15 cellular contexts compared by ENCODE assay signal in the genomic region with DNA sequence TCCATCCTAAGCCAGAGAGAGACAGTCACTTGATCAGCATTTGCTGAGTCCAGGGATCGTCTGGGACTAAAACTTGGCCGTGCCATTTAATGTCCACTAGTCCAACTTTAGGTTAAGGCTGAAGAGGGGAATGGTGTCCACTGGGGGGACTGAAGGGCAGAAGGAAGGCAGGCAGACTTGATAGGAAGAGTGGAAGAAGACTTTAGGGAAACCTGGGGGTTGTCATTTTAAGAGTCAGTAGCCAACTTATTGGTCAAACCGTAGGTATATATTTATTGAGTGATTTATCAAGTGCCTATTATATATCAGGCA. TPM values are rescaled to one million over a fixed set of nuclear protein-coding genes. Genes with fewer than 3 reads are reported as not detected.
DNase-seq lines count a peak whose midpoint lies in the region; ATAC-seq, FAIRE-seq and TF ChIP-seq lines count a peak whose summit lies in the region.
"Had no signal": no experiment of that assay in that cellular context is flagged by ENCODE, and none has a peak within 500 bp of the region (broad histone marks: within the 10 kb centered on the region; RNA-seq: fewer than 3 reads in every experiment).

No MANE protein-coding gene starts in this region.

- H3K4me3 ChIP-seq in coronary artery (peak overlapping the region; percentile 93), osteoblast (ENCODE audit: insufficient read depth, low read length) (peak overlapping the region; percentile 86), upper lobe of right lung (no peak overlapping the region)

- H3K27ac ChIP-seq in coronary artery (peak overlapping the region; percentile 91 to 95), osteoblast (ENCODE audit: low read depth, low read length) (peak overlapping the region; percentile 90), upper lobe of right lung (peak overlapping the region; percentile 71)
- H3K27ac ChIP-seq: 22Rv1 had no signal

- peaks cover 49% of the 10 kb centered on the region for H3K4me1 ChIP-seq in osteoblast (ENCODE audit: insufficient read depth, low read length)
- H3K4me1 ChIP-seq in upper lobe of right lung: no peaks in the 10 kb centered on the region

- ATAC-seq in upper lobe of right lung: no peak

- H2AFZ ChIP-seq in osteoblast (ENCODE audit: low read length): peak overlapping the region; percentile 79

- peaks cover 28% of the 10 kb centered on the region for H3K79me2 ChIP-seq in osteoblast (ENCODE audit: insufficient read depth, low read length)

- peak overlapping the region; percentile 89 for H3K4me2 ChIP-seq in osteoblast (ENCODE audit: insufficient read depth, low read length)

- no peak for FAIRE-seq in urothelium cell line (lab: Jason Lieb, UNC)
- FAIRE-seq: endothelial cell of umbilical vein had no signal

- peaks cover 17% of the 10 kb centered on the region for H4K20me1 ChIP-seq in osteoblast (ENCODE audit: insufficient read depth, low read length)

- H3K27me3 ChIP-seq in osteoblast (ENCODE audit: insufficient read depth, low read length) (no peaks in the 10 kb centered on the region), upper lobe of right lung (peaks cover 10% of the 10 kb centered on the region)

- H3K36me3 ChIP-seq in osteoblast (ENCODE audit: insufficient read depth, low read length): no peaks in the 10 kb centered on the region
- H3K36me3 ChIP-seq in upper lobe of right lung: no peaks in the 10 kb centered on the region

- TF ChIP-seq CTCF in coronary artery (IDR thresholded peaks at IDR 0.05) (no peak), osteoblast (IDR thresholded peaks at IDR 0.05; ENCODE audit: extremely low read depth, low read depth, low read length) (peak; percentile 15), upper lobe of right lung (IDR thresholded peaks at IDR 0.05) (no peak)

- DNase-seq in NCI-H82 treated with DMSO at 0.1 percent for 48 hours (lab: John Stamatoyannopoulos, UW; ENCODE audit: unreplicated experiment) (peak; percentile 47), NCI-H82 (lab: John Stamatoyannopoulos, UW) (no peak), coronary artery (ENCODE audit: low spot score) (no peak), osteoblast (ENCODE audit: insufficient read length, low spot score, missing footprints) (no peak), upper lobe of right lung (no peak), urothelium cell line (ENCODE audit: low spot score) (no peak), NAMALWA (ENCODE audit: low spot score) (no peak), NCI-H1694 treated with DMSO at 0.1 percent for 48 hours (lab: John Stamatoyannopoulos, UW) (no peak)
- DNase-seq: activated naive CD4-positive, alpha-beta T cell treated with Interleukin-2 at 50 U/mL for 16 hours; caudate nucleus; CD4-positive, alpha-beta T cell; hippocampal formation had no signal

- intact Hi-C loops in upper lobe of right lung (cut with DNase I): no loop called here

- no peaks in the 10 kb centered on the region for H3K9me3 ChIP-seq in osteoblast (ENCODE audit: low read depth, low read length)
- H3K9me3 ChIP-seq in upper lobe of right lung: no peaks in the 10 kb centered on the region

RNA-seq across cellular contexts. Expression of gene LMOD1, which starts 1.3 kb away (rescaled TPM):
- total RNA-seq in osteoblast (17.1 and 21.7 TPM in 2 replicates), upper lobe of right lung (38.3 TPM)
- total RNA-seq: activated CD8-positive, alpha-beta memory T cell treated with anti-CD3 and anti-CD28 coated beads for 36 hours; CD4-positive, alpha-beta T cell had no signal

RNA-seq across cellular contexts. Expression of gene TIMM17A, which starts 7.7 kb away (rescaled TPM):
- 35.7 and 38.7 TPM in 2 replicates for total RNA-seq in osteoblast
- total RNA-seq in upper lobe of right lung: 33.9 TPM

RNA-seq across cellular contexts. Expression of gene RNPEP, which starts 34.8 kb away (rescaled TPM):
- 64.8 and 74.2 TPM in 2 replicates for total RNA-seq in osteoblast
- total RNA-seq in upper lobe of right lung: 61.7 TPM

RNA-seq across cellular contexts. Expression of gene SHISA4, which starts 59.0 kb away (rescaled TPM):
- 25.3 and 27.1 TPM in 2 replicates for total RNA-seq in osteoblast
- 8.6 TPM for total RNA-seq in upper lobe of right lung
